ENCODE assay signal across 1 cellular context in genomic region chr12:47791874-47792273, GRCh38.
TF ChIP-seq lines count a peak whose summit lies in the region.

No MANE protein-coding gene starts in this region.

TF ChIP-seq in HEK293, 187 proteins besides CTCF, POLR2A, EP300 and RAD21 (continued from another document):
- TF ChIP-seq HIC1 (tag by site-specific recombination; IDR thresholded peaks at IDR 0.05): no peak
- TF ChIP-seq ZNF580 (tag by site-specific recombination; IDR thresholded peaks at IDR 0.05): no peak
- no peak for TF ChIP-seq ZNF26 (tag by site-specific recombination; IDR thresholded peaks at IDR 0.05)
- no peak for TF ChIP-seq ZBTB11 (tag by site-specific recombination; conservative IDR thresholded peaks at IDR 0.05; ENCODE audit: low read depth)
